Comparison of ENCODE assay signal across 11 cellular contexts in genomic region chr17:77163001-77163400, GRCh38. TPM values are rescaled to one million over a fixed set of nuclear protein-coding genes. Genes with fewer than 3 reads are reported as not detected.
DNase-seq lines count a peak whose midpoint lies in the region; ATAC-seq and TF ChIP-seq lines count a peak whose summit lies in the region.
"Had no signal": no experiment of that assay in that cellular context is flagged by ENCODE, and none has a peak within 500 bp of the region (broad histone marks: within the 10 kb centered on the region; RNA-seq: fewer than 3 reads in every experiment).

No MANE protein-coding gene starts in this region.

- H3K4me3 ChIP-seq in fibroblast of villous mesenchyme (ENCODE audit: low read depth, low read length): no peak overlapping the region

- peaks cover 60% of the 10 kb centered on the region for H3K4me1 Mint-ChIP-seq in stimulated activated naive CD8-positive, alpha-beta T cell treated with anti-CD3 and anti-CD28 coated beads, Interleukin-15, Interleukin-2, amounts not matched to agents 100 ng/mL and 50 ng/mL, for 24 hours (ENCODE audit: low read depth)
- H3K4me1 Mint-ChIP-seq in naive thymus-derived CD8-positive, alpha-beta T cell: peaks cover 29 to 67% (median 64%) of the 10 kb centered on the region in 4 donors

- ATAC-seq in stimulated activated naive CD8-positive, alpha-beta T cell treated with anti-CD3 and anti-CD28 coated beads, Interleukin-15, Interleukin-2, amounts not matched to agents 100 U/mL and 50 U/mL, for 24 hours: no peak
- no peak for ATAC-seq in naive thymus-derived CD8-positive, alpha-beta T cell
- ATAC-seq in HG03378 (IDR thresholded peaks at IDR 0.05; ENCODE audit: unreplicated experiment) (no peak), HG02642 (IDR thresholded peaks at IDR 0.05; ENCODE audit: poor library complexity, unreplicated experiment) (no peak)

- no peaks in the 10 kb centered on the region for H3K27me3 Mint-ChIP-seq in stimulated activated naive CD8-positive, alpha-beta T cell treated with anti-CD3 and anti-CD28 coated beads, Interleukin-15, Interleukin-2, amounts not matched to agents 100 ng/mL and 50 ng/mL, for 24 hours
- no peaks in the 10 kb centered on the region for H3K27me3 Mint-ChIP-seq in naive thymus-derived CD8-positive, alpha-beta T cell

- no peak for DNase-seq in stimulated activated naive CD8-positive, alpha-beta T cell treated with anti-CD3 and anti-CD28 coated beads, Interleukin-15, Interleukin-2, amounts not matched to agents 100 U/mL and 50 U/mL, for 24 hours
- DNase-seq in fibroblast of villous mesenchyme (ENCODE audit: low read depth) (peak; percentile 42), Ammon's horn (ENCODE audit: low spot score) (no peak), NCI-H1694 treated with DMSO at 0.1 percent for 48 hours (lab: John Stamatoyannopoulos, UW) (no peak)
- no peak for DNase-seq in naive thymus-derived CD8-positive, alpha-beta T cell
- DNase-seq: brain microvascular endothelial cell, foreskin melanocyte, SK-N-SH had no signal

- peak overlapping the region; percentile 76 for H3K27ac Mint-ChIP-seq in stimulated activated naive CD8-positive, alpha-beta T cell treated with anti-CD3 and anti-CD28 coated beads, Interleukin-15, Interleukin-2, amounts not matched to agents 100 ng/mL and 50 ng/mL, for 24 hours
- H3K27ac Mint-ChIP-seq in naive thymus-derived CD8-positive, alpha-beta T cell: peak overlapping the region in 9 of 10 donors; percentile 28 to 89 (median 78)

- no peak for TF ChIP-seq CTCF in fibroblast of villous mesenchyme (IDR thresholded peaks at IDR 0.05; ENCODE audit: insufficient read depth, low read depth, low read length)

- H3K9me3 Mint-ChIP-seq in stimulated activated naive CD8-positive, alpha-beta T cell treated with anti-CD3 and anti-CD28 coated beads, Interleukin-15, Interleukin-2, amounts not matched to agents 100 ng/mL and 50 ng/mL, for 24 hours: peaks cover 10% of the 10 kb centered on the region
- H3K9me3 Mint-ChIP-seq in naive thymus-derived CD8-positive, alpha-beta T cell: peaks cover 0 to 22% (median 10%) of the 10 kb centered on the region in 9 donors

- POLR2A ChIA-PET in naive thymus-derived CD8-positive, alpha-beta T cell (lab: Charles Lee): interaction anchor here (0.7 to 2.4 kb wide), 2 partner anchors 23 to 1180 kb away, joined by 4 to 7 read pairs; partner anchors contain the start of gene SEC14L1

- peaks cover 51% of the 10 kb centered on the region for H3K36me3 Mint-ChIP-seq in stimulated activated naive CD8-positive, alpha-beta T cell treated with anti-CD3 and anti-CD28 coated beads, Interleukin-15, Interleukin-2, amounts not matched to agents 100 ng/mL and 50 ng/mL, for 24 hours (ENCODE audit: low read depth)
- peaks cover 11 to 33% (median 20%) of the 10 kb centered on the region in 3 donors for H3K36me3 Mint-ChIP-seq in naive thymus-derived CD8-positive, alpha-beta T cell

- no peak overlapping the region for H3K4me3 Mint-ChIP-seq in stimulated activated naive CD8-positive, alpha-beta T cell treated with anti-CD3 and anti-CD28 coated beads, Interleukin-15, Interleukin-2, amounts not matched to agents 100 ng/mL and 50 ng/mL, for 24 hours
- H3K4me3 Mint-ChIP-seq in naive thymus-derived CD8-positive, alpha-beta T cell: no peak overlapping the region

RNA-seq across cellular contexts. Expression of gene SEC14L1, which starts 22.2 kb away (rescaled TPM):
- total RNA-seq in fibroblast of villous mesenchyme: 51.2 and 101 TPM in 2 replicates
- total RNA-seq in naive thymus-derived CD8-positive, alpha-beta T cell: 10 to 100 TPM; 26.5 to 32.9 TPM
- 1 to 10 TPM; 7.7 to 9.5 (median 8.9) TPM for polyA plus RNA-seq in naive thymus-derived CD8-positive, alpha-beta T cell
